In the genomic region with DNA sequence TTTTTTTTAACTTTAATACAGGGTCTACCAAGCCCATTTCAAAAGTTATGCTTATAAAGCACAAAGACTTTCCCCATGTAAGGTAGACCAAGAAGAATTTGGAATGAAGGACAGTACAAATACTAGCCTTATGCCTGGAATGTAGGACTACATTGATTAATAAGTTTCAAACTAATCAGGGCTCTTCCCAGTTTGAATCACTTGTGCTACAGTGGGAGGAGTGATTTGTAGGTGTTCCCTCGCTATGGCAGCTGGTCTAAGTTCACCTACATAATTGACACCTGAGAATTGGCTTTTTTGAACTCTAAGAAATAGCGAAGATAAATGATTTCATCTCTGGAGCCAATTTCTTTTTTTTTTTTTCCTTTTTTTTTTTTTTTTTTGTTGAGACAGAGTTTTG, we compare ENCODE assay signal across 1 cellular context.
TF ChIP-seq lines count a peak whose summit lies in the region.

No MANE protein-coding gene starts in this region.

TF ChIP-seq in GM23338, 12 proteins besides CTCF, POLR2A, EP300 and RAD21 (continued from another document):
- TF ChIP-seq, protein P1, sequence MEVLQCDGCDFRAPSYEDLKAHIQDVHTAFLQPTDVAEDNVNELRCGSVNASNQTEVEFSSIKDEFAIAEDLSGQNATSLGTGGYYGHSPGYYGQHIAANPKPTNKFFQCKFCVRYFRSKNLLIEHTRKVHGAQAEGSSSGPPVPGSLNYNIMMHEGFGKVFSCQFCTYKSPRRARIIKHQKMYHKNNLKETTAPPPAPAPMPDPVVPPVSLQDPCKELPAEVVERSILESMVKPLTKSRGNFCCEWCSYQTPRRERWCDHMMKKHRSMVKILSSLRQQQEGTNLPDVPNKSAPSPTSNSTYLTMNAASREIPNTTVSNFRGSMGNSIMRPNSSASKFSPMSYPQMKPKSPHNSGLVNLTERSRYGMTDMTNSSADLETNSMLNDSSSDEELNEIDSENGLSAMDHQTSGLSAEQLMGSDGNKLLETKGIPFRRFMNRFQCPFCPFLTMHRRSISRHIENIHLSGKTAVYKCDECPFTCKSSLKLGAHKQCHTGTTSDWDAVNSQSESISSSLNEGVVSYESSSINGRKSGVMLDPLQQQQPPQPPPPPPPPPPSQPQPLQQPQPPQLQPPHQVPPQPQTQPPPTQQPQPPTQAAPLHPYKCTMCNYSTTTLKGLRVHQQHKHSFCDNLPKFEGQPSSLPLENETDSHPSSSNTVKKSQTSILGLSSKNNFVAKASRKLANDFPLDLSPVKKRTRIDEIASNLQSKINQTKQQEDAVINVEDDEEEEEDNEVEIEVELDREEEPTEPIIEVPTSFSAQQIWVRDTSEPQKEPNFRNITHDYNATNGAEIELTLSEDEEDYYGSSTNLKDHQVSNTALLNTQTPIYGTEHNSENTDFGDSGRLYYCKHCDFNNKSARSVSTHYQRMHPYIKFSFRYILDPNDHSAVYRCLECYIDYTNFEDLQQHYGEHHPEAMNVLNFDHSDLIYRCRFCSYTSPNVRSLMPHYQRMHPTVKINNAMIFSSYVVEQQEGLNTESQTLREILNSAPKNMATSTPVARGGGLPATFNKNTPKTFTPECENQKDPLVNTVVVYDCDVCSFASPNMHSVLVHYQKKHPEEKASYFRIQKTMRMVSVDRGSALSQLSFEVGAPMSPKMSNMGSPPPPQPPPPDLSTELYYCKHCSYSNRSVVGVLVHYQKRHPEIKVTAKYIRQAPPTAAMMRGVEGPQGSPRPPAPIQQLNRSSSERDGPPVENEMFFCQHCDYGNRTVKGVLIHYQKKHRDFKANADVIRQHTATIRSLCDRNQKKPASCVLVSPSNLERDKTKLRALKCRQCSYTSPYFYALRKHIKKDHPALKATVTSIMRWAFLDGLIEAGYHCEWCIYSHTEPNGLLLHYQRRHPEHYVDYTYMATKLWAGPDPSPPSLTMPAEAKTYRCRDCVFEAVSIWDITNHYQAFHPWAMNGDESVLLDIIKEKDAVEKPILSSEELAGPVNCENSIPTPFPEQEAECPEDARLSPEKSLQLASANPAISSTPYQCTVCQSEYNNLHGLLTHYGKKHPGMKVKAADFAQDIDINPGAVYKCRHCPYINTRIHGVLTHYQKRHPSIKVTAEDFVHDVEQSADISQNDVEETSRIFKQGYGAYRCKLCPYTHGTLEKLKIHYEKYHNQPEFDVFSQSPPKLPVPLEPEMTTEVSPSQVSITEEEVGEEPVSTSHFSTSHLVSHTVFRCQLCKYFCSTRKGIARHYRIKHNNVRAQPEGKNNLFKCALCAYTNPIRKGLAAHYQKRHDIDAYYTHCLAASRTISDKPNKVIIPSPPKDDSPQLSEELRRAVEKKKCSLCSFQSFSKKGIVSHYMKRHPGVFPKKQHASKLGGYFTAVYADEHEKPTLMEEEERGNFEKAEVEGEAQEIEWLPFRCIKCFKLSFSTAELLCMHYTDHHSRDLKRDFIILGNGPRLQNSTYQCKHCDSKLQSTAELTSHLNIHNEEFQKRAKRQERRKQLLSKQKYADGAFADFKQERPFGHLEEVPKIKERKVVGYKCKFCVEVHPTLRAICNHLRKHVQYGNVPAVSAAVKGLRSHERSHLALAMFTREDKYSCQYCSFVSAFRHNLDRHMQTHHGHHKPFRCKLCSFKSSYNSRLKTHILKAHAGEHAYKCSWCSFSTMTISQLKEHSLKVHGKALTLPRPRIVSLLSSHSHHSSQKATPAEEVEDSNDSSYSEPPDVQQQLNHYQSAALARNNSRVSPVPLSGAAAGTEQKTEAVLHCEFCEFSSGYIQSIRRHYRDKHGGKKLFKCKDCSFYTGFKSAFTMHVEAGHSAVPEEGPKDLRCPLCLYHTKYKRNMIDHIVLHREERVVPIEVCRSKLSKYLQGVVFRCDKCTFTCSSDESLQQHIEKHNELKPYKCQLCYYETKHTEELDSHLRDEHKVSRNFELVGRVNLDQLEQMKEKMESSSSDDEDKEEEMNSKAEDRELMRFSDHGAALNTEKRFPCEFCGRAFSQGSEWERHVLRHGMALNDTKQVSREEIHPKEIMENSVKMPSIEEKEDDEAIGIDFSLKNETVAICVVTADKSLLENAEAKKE (CRISPR knock-in tag; IDR thresholded peaks at IDR 0.05) = no peak
- TF ChIP-seq, protein P2, sequence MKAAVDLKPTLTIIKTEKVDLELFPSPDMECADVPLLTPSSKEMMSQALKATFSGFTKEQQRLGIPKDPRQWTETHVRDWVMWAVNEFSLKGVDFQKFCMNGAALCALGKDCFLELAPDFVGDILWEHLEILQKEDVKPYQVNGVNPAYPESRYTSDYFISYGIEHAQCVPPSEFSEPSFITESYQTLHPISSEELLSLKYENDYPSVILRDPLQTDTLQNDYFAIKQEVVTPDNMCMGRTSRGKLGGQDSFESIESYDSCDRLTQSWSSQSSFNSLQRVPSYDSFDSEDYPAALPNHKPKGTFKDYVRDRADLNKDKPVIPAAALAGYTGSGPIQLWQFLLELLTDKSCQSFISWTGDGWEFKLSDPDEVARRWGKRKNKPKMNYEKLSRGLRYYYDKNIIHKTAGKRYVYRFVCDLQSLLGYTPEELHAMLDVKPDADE (IDR thresholded peaks at IDR 0.05) = no peak
